ENCODE assay signal across 8 cellular contexts in the genomic region with DNA sequence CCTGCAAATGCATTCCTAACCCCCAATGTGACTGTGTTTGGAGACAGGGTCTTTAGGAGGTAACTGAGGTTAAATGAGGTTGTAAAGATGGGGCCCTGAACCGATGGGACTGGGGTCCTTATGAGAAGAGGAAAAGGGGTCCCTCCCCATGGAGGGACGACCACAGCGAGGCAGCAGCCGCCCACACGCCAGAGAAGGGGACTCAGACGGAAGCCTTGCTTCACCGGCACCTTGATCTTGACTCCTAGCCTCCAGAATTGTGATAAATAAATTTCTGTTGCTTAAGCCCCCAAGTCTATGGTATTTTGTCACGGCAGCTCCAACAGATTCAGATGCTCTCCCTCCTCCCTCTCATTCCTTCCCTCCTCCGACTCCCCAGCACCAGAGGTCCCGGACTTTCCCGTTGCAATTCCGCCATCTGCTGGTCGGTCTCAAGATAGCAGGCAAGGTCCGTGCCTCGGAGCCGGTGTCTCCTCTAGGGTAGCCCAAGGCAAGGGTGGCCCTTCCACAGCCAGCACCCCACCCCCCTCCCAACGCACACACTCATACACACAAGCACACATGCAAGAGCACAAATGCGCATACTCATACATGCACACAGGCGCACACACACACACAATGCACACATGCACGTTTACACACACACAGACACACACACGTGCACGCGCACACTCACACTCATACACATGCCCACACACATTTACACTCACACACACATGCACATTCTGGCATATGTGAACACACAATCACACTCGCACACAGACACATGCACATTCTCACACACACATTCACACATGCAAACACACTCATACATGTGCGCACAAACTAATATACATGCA. TPM values are rescaled to one million over a fixed set of nuclear protein-coding genes. Genes with fewer than 3 reads are reported as not detected.
DNase-seq lines count a peak whose midpoint lies in the region; ATAC-seq and TF ChIP-seq lines count a peak whose summit lies in the region.

No MANE protein-coding gene starts in this region.

- no peaks in the 10 kb centered on the region for H3K36me3 ChIP-seq in ovary

- peaks cover 21% of the 10 kb centered on the region for H3K27me3 Mint-ChIP-seq in activated T-cell treated with anti-CD3 and anti-CD28 coated beads, Interleukin-2, amount 50 U/mL, for 72 hours (ENCODE audit: low read depth)

- no peak overlapping the region for H3K4me3 Mint-ChIP-seq in activated T-cell treated with anti-CD3 and anti-CD28 coated beads, Interleukin-2, amount 50 U/mL, for 72 hours

- H3K4me3 ChIP-seq in ovary = no peak overlapping the region

- H3K27ac ChIP-seq in ovary = no peak overlapping the region

- no peaks in the 10 kb centered on the region for H3K9me3 ChIP-seq in ovary

- WGBS in ovary, 3 donors = 25 to 31% (median 26%) methylated on average over 25 of the region's 25 CpGs

- in situ Hi-C loops in Caki2 (cut with HindIII; ENCODE audit: low pct_unique_long_range_greater_than_20kb, low sequenced_read_pairs) = no loop called here

- no peaks in the 10 kb centered on the region for H3K4me1 Mint-ChIP-seq in activated T-cell treated with anti-CD3 and anti-CD28 coated beads, Interleukin-2, amount 50 U/mL, for 72 hours (ENCODE audit: low read depth)

- no peak for TF ChIP-seq POLR2A in ovary (IDR thresholded peaks at IDR 0.05)

- H3K36me3 Mint-ChIP-seq in activated T-cell treated with anti-CD3 and anti-CD28 coated beads, Interleukin-2, amount 50 U/mL, for 72 hours (ENCODE audit: insufficient read depth in 2 of 2) = no peaks in the 10 kb centered on the region

- H3K27ac Mint-ChIP-seq in activated T-cell treated with anti-CD3 and anti-CD28 coated beads, Interleukin-2, amount 50 U/mL, for 72 hours = no peak overlapping the region

- ATAC-seq in activated T-cell treated with anti-CD3 and anti-CD28 coated beads, Interleukin-2, amount 50 U/mL, for 72 hours (replicated peaks in 1 of 2) = no peak
- no peak for ATAC-seq in HG02840 (IDR thresholded peaks at IDR 0.05; ENCODE audit: low FRiP score, unreplicated experiment)

- TF ChIP-seq CTCF in ovary (IDR thresholded peaks at IDR 0.05) = peak in 2 of 3 donors; percentile 33 to 64

- H3K27me3 ChIP-seq in ovary = no peaks in the 10 kb centered on the region

- no peak for TF ChIP-seq EP300 in ovary (IDR thresholded peaks at IDR 0.05)

- intact Hi-C loops in ovary (cut with DNase I) = no loop called here

- DNase-seq in Caki2 (ENCODE audit: low read depth) (peak; percentile 23), H4 (ENCODE audit: low spot score) (peak; percentile 36), NCI-H82 (lab: John Stamatoyannopoulos, UW) (peak; percentile 72), germinal center (ENCODE audit: low spot score) (peak; percentile 73), ovary (peak; percentile 19 to 73 (median 42)), NCI-H2081 treated with DMSO at 0.1 percent for 48 hours (lab: John Stamatoyannopoulos, UW) (no peak)
- peak; percentile 54 to 62 for DNase-seq in activated T-cell treated with anti-CD3 and anti-CD28 coated beads, Interleukin-2, amount 50 U/mL, for 72 hours

- H3K9me3 Mint-ChIP-seq in activated T-cell treated with anti-CD3 and anti-CD28 coated beads, Interleukin-2, amount 50 U/mL, for 72 hours = no peaks in the 10 kb centered on the region

- no peaks in the 10 kb centered on the region for H3K4me1 ChIP-seq in ovary (ENCODE audit: insufficient read depth)

RNA-seq across cellular contexts. Expression of a gene that starts 23.1 kb away (rescaled TPM):
- not detected in 2 replicates for total RNA-seq in Caki2 (2014; rRNA removed; shearing (Covaris generic); ENCODE audit: low replicate concordance)
- not detected in 2 replicates for total RNA-seq in H4 (2014; rRNA removed; shearing (Covaris generic))
- not detected for total RNA-seq in activated T-cell treated with anti-CD3 and anti-CD28 coated beads, Interleukin-2, amount 50 U/mL, for 72 hours
- not detected for total RNA-seq in ovary
- not detected for polyA plus RNA-seq in ovary
